1 cellular context compared by ENCODE assay signal in the genomic region with DNA sequence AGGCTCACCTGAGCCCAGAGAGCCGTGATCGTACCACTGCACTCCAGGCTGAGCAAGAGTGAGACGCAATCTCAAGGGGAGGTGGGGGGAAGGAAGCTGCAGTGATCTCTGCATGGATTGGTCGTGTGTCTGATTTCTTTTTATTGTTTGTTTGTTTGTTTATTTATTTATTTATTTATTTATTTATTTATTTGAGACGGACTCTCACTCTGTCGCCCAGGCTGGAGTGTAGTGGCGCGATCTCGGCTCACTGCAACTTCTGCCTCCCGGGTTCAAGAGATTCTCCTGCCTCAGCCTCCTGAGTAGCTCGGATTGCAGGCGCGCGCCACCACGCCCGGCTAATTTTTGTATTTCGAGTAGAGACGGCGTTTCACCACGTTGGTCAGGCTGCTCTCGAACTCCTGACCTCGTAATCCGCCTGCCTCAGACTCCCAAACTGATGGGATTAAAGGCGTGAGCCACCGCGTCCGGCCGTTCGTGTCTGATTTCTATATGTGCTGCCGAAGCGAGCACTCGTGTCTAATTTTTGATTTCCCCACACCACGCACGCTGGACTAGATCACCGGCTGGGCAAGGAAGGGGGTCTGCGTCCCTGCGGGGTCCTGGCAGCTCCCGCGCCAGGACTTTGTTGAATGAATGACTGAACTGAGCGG.
TF ChIP-seq lines count a peak whose summit lies in the region.

No MANE protein-coding gene starts in this region.

TF ChIP-seq in HCT116, 20 proteins besides CTCF, POLR2A, EP300 and RAD21 (continued from another document):
- TF ChIP-seq, protein P1, sequence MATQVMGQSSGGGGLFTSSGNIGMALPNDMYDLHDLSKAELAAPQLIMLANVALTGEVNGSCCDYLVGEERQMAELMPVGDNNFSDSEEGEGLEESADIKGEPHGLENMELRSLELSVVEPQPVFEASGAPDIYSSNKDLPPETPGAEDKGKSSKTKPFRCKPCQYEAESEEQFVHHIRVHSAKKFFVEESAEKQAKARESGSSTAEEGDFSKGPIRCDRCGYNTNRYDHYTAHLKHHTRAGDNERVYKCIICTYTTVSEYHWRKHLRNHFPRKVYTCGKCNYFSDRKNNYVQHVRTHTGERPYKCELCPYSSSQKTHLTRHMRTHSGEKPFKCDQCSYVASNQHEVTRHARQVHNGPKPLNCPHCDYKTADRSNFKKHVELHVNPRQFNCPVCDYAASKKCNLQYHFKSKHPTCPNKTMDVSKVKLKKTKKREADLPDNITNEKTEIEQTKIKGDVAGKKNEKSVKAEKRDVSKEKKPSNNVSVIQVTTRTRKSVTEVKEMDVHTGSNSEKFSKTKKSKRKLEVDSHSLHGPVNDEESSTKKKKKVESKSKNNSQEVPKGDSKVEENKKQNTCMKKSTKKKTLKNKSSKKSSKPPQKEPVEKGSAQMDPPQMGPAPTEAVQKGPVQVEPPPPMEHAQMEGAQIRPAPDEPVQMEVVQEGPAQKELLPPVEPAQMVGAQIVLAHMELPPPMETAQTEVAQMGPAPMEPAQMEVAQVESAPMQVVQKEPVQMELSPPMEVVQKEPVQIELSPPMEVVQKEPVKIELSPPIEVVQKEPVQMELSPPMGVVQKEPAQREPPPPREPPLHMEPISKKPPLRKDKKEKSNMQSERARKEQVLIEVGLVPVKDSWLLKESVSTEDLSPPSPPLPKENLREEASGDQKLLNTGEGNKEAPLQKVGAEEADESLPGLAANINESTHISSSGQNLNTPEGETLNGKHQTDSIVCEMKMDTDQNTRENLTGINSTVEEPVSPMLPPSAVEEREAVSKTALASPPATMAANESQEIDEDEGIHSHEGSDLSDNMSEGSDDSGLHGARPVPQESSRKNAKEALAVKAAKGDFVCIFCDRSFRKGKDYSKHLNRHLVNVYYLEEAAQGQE (IDR thresholded peaks at IDR 0.05; ENCODE audit: low read depth), result no peak
